ENCODE assay signal across 27 cellular contexts in genomic region chr2:62443471-62443870, GRCh38.
A peak's percentile ranks its signal among the peaks of the same experiment; 100 is the strongest.
DNase-seq lines count a peak whose midpoint lies in the region; ATAC-seq, FAIRE-seq and TF ChIP-seq lines count a peak whose summit lies in the region.
"Had no signal": no experiment of that assay in that cellular context is flagged by ENCODE, and none has a peak within 500 bp of the region (broad histone marks: within the 10 kb centered on the region; RNA-seq: fewer than 3 reads in every experiment).

No MANE protein-coding gene starts in this region.

- no peak overlapping the region for H3K23ac ChIP-seq in H1 (ENCODE audit: insufficient read length)

- H3K9me1 ChIP-seq in K562 (ENCODE audit: control insufficient read depth, insufficient read depth, low read length): no peaks in the 10 kb centered on the region

- no peak overlapping the region for H3K4ac ChIP-seq in H1 (replicated peaks; ENCODE audit: insufficient read length, low read depth, low read length)

- intact Hi-C loops in K562 (cut with micrococcal nuclease) (no loop called here), esophagus squamous epithelium (cut with DNase I) (no loop called here)

- H4K20me1 ChIP-seq in K562 (replicated peaks; ENCODE audit: control insufficient read depth, insufficient read depth, low read length): no peaks in the 10 kb centered on the region; the same call in 1 of the 2 replicates
- H4K20me1 ChIP-seq in H1 (replicated peaks in 1 of 2; ENCODE audit: control insufficient read depth in 1 of 2, insufficient read depth in 2 of 2, low read length in 2 of 2): no peaks in the 10 kb centered on the region
- H4K20me1 ChIP-seq: BLaER1 had no signal

- H3K23me2 ChIP-seq in H1 (ENCODE audit: low read depth, low read length): no peaks in the 10 kb centered on the region

- H3K36me3 ChIP-seq in K562 (ENCODE audit: control insufficient read depth, insufficient read depth, low read length) (no peaks in the 10 kb centered on the region), H1 (ENCODE audit: control insufficient read depth in 2 of 4, insufficient read depth in 4 of 4, low read length in 3 of 4) (no peaks in the 10 kb centered on the region), esophagus squamous epithelium (no peaks in the 10 kb centered on the region), suprapubic skin (no peaks in the 10 kb centered on the region)
- H3K36me3 ChIP-seq: BE2C, BLaER1 had no signal

- peaks cover 0 to 27% of the 10 kb centered on the region in 2 experiments; a peak in 3 of 5 replicates for H3K27me3 ChIP-seq in K562 (ENCODE audit: control insufficient read depth in 2 of 2, insufficient read depth in 2 of 2, low read length in 2 of 2)
- H3K27me3 ChIP-seq in H1 (replicated peaks in 1 of 4; ENCODE audit: control insufficient read depth in 3 of 4, extremely low read depth in 1 of 4, insufficient read depth in 3 of 4, low read length in 3 of 4): no peaks in the 10 kb centered on the region
- no peaks in the 10 kb centered on the region for H3K27me3 ChIP-seq in esophagus squamous epithelium
- no peaks in the 10 kb centered on the region for H3K27me3 ChIP-seq in suprapubic skin
- H3K27me3 ChIP-seq: BE2C, BLaER1 had no signal

- POLR2A ChIA-PET in K562 (lab: Yijun Ruan, JAX) (interaction anchor here (0.6 to 1.5 kb wide), 2 partner anchors 9 to 819 kb away, joined by 3 to 5 read pairs; no protein-coding TSS in a partner anchor), H1 (lab: Charles Lee; ENCODE audit: partially characterized antibody) (interaction anchor here (1.9 kb wide), 1 partner anchor 10 kb away, joined by 5 read pairs; no protein-coding TSS in a partner anchor)

- no peaks in the 10 kb centered on the region for H3K79me1 ChIP-seq in H1 (ENCODE audit: low read depth, low read length)

- no peak for TF ChIP-seq POLR2A in K562 (conservative IDR thresholded peaks at IDR 0.05)
- no peak for TF ChIP-seq POLR2A in H1 (IDR thresholded peaks at IDR 0.05; ENCODE audit: control extremely low read depth in 1 of 2, low read depth in 2 of 2, low read length in 2 of 2)
- peak in 1 of 4 donors; percentile 9 for TF ChIP-seq POLR2A in esophagus squamous epithelium (IDR thresholded peaks at IDR 0.05)
- TF ChIP-seq POLR2A in suprapubic skin (IDR thresholded peaks at IDR 0.05): no peak

- TF ChIP-seq CTCF in K562 (IDR thresholded peaks at IDR 0.05 in 2 of 3, conservative IDR thresholded peaks at IDR 0.05 in 1 of 3; ENCODE audit: insufficient read depth in 2 of 3, low read depth in 1 of 3, low read length in 3 of 3) (no peak), H1 (IDR thresholded peaks at IDR 0.05; ENCODE audit: control extremely low read depth in 1 of 3, insufficient read depth in 1 of 3, low read depth in 1 of 3, low read length in 3 of 3) (no peak), esophagus squamous epithelium (IDR thresholded peaks at IDR 0.05) (no peak), suprapubic skin (IDR thresholded peaks at IDR 0.05) (no peak)

- H3K18ac ChIP-seq in H1 (ENCODE audit: extremely low read depth, low read length): no peak overlapping the region

- H3K14ac ChIP-seq in H1 (ENCODE audit: insufficient read length): no peak overlapping the region

- H3K27ac ChIP-seq in K562 (ENCODE audit: extremely low read depth, low read depth, low read length) (no peak overlapping the region), H1 (ENCODE audit: low read depth, low read length) (no peak overlapping the region), esophagus squamous epithelium (peak overlapping the region in 2 of 4 donors; percentile 61 to 78), suprapubic skin (peak overlapping the region; percentile 32)
- H3K27ac ChIP-seq: BLaER1 had no signal

- CTCF ChIA-PET in K562 (lab: Yijun Ruan, JAX; ENCODE audit: low intra/inter-chr PET ratio): no interaction called here
- CTCF ChIA-PET in H1 (lab: Charles Lee; ENCODE audit: partially characterized antibody): interaction anchor here (0.8 to 2.5 kb wide), 15 partner anchors 10 to 514 kb away, joined by 3 to 8 read pairs (median 4); no protein-coding TSS in a partner anchor

- H3K4me3 ChIP-seq in K562 (no peak overlapping the region), H1 (ENCODE audit: extremely low read depth in 1 of 4, insufficient read depth in 2 of 4, low read depth in 3 of 4, low read length in 4 of 4) (no peak overlapping the region), esophagus squamous epithelium (peak overlapping the region; percentile 3 to 35 (median 28)), suprapubic skin (peak overlapping the region; percentile 34)
- H3K4me3 ChIP-seq: BLaER1, GM12878 had no signal

- TF ChIP-seq EP300 in K562 (IDR thresholded peaks at IDR 0.05; ENCODE audit: low read length): no peak
- TF ChIP-seq EP300 in H1 (IDR thresholded peaks at IDR 0.05; ENCODE audit: borderline replicate concordance in 1 of 2, low read depth in 2 of 2, low read length in 2 of 2): no peak
- no peak for TF ChIP-seq EP300 in suprapubic skin (IDR thresholded peaks at IDR 0.05)

- BruUV-seq in K562 (replicated peaks; lab: Mats Ljungman, UMichigan): no TSS peak

- H3K4me1 ChIP-seq in K562 (replicated peaks in 1 of 2; ENCODE audit: control insufficient read depth in 2 of 2, insufficient read depth in 2 of 2, low read length in 2 of 2) (no peaks in the 10 kb centered on the region; a peak in 1 of 5 replicates), H1 (replicated peaks in 1 of 4; ENCODE audit: control insufficient read depth in 3 of 4, insufficient read depth in 4 of 4, low read length in 3 of 4) (no peaks in the 10 kb centered on the region), esophagus squamous epithelium (peaks cover 0 to 51% (median 4%) of the 10 kb centered on the region in 3 donors), suprapubic skin (peaks cover 13% of the 10 kb centered on the region)
- H3K4me1 ChIP-seq: BE2C, BLaER1 had no signal

- no peak overlapping the region for H2AK5ac ChIP-seq in H1 (ENCODE audit: low read depth, low read length)

- peak overlapping the region; percentile 9; the same call in 1 of the 2 replicates for H4K8ac ChIP-seq in H1 (ENCODE audit: extremely low read depth, insufficient read depth, low read length)

- H2BK120ac ChIP-seq in H1 (replicated peaks; ENCODE audit: low read depth, low read length): no peak overlapping the region

- no peak overlapping the region for H3K56ac ChIP-seq in H1 (replicated peaks; ENCODE audit: insufficient read length, low read depth, low read length)

- no peak overlapping the region; the same call in 1 of the 2 replicates for H2BK20ac ChIP-seq in H1 (ENCODE audit: low read length)

- TF ChIP-seq RAD21 in K562 (CRISPR knock-in tag; conservative IDR thresholded peaks at IDR 0.05 in 1 of 2, IDR thresholded peaks at IDR 0.05 in 1 of 2) (no peak), H1 (IDR thresholded peaks at IDR 0.05 in 1 of 2, conservative IDR thresholded peaks at IDR 0.05 in 1 of 2; ENCODE audit: low read depth in 2 of 2, low read length in 2 of 2) (no peak)

- H3K9ac ChIP-seq in K562 (ENCODE audit: insufficient read depth in 1 of 2, low read depth in 2 of 2, low read length in 2 of 2) (no peak overlapping the region), H1 (replicated peaks in 1 of 4; ENCODE audit: extremely low read depth in 1 of 4, low read depth in 3 of 4, low read length in 3 of 4) (no peak overlapping the region)
- H3K9ac ChIP-seq: BLaER1 had no signal

- H2BK12ac ChIP-seq in H1 (ENCODE audit: low read depth, low read length): no peak overlapping the region

- no peak overlapping the region for H4K5ac ChIP-seq in H1 (ENCODE audit: insufficient read length, low read depth, low read length)

- H2AFZ ChIP-seq in K562 (ENCODE audit: low read depth, low read length) (peak overlapping the region; percentile 61; the same call in 1 of the 2 replicates), H1 (ENCODE audit: low read length) (no peak overlapping the region)

- H4K91ac ChIP-seq in H1 (replicated peaks; ENCODE audit: insufficient read length, low read length): no peak overlapping the region

- H2BK5ac ChIP-seq in H1 (ENCODE audit: low read depth, low read length): no peak overlapping the region

- 11% methylated on average over 4 of the region's 4 CpGs for whole genome bisulfite sequencing in K562 (ENCODE audit: insufficient coverage, low coverage, missing lambda C conversion rate)
- WGBS in H1 (ENCODE audit: extremely low coverage in 1 of 2, insufficient coverage in 1 of 2, insufficient read length in 1 of 2, insufficient replicate concordance in 2 of 2, low coverage in 1 of 2, low lambda C conversion rate in 2 of 2, missing lambda C conversion rate in 1 of 2), 2 experiments: 91% methylated on average over 4 of the region's 4 CpGs; no CpG with 5 or more reads in 1 of the 2 experiments
- WGBS in esophagus squamous epithelium, 2 donors: 60 to 80% methylated on average over 1 of the region's 4 CpGs
- 58% methylated on average over 4 of the region's 4 CpGs for WGBS in suprapubic skin

- H3K79me2 ChIP-seq in K562 (ENCODE audit: control insufficient read depth, insufficient read depth, low read length): no peaks in the 10 kb centered on the region
- H3K79me2 ChIP-seq in H1 (ENCODE audit: control insufficient read depth in 1 of 2, insufficient read depth in 2 of 2, low read length in 2 of 2): no peaks in the 10 kb centered on the region

- no peak; the same call in 2 of the 3 replicates for ATAC-seq in K562
- ATAC-seq in HG02610 (IDR thresholded peaks at IDR 0.05; ENCODE audit: unreplicated experiment): no peak

- H2BK15ac ChIP-seq in H1 (ENCODE audit: low read length): no peak overlapping the region

- DNase-seq in K562 (ENCODE audit: extremely low read depth in 1 of 4, low spot score in 3 of 4) (no peak), H1 (ENCODE audit: low read depth in 1 of 2, low spot score in 2 of 2) (no peak), esophagus squamous epithelium (lab: John Stamatoyannopoulos, UW) (no peak), suprapubic skin (ENCODE audit: low spot score in 2 of 2) (no peak), iPS-NIHi11 (ENCODE audit: low spot score) (no peak), NCI-H510A treated with DMSO at 0.1 percent for 48 hours (lab: John Stamatoyannopoulos, UW) (no peak)
- DNase-seq in stimulated activated CD4-positive, alpha-beta T cell treated with anti-CD3 and anti-CD28 coated beads, Interleukin-2, amount 100 ng/mL, for 24 hours: no peak
- DNase-seq: 8988T; ACHN; BE2C; C1 segment of cervical spinal cord; CD4-positive, alpha-beta memory T cell; CD4-positive, CD25-positive, alpha-beta regulatory T cell; CD8-positive, alpha-beta memory T cell; COR-L47; DMS 273 treated with DMSO at 0.1 percent for 48 hours; DMS153; DMS79; DND-41; EL; GDM1 had no signal

- in situ Hi-C loops in K562 (cut with MboI): no loop called here

- H3K9me3 ChIP-seq in K562 (replicated peaks; ENCODE audit: control insufficient read depth, insufficient read depth, low read depth, low read length): no peaks in the 10 kb centered on the region
- H3K9me3 ChIP-seq in H1 (ENCODE audit: insufficient read depth in 2 of 2, low read depth in 1 of 2, low read length in 1 of 2): no peaks in the 10 kb centered on the region
- H3K9me3 ChIP-seq in esophagus squamous epithelium: no peaks in the 10 kb centered on the region
- H3K9me3 ChIP-seq in suprapubic skin: no peaks in the 10 kb centered on the region
- H3K9me3 ChIP-seq: BE2C, BLaER1 had no signal

- H3K4me2 ChIP-seq in K562 (ENCODE audit: insufficient read depth, low read length): no peak overlapping the region
- no peak overlapping the region for H3K4me2 ChIP-seq in H1 (ENCODE audit: insufficient read depth in 1 of 2, low read depth in 2 of 2, low read length in 2 of 2)
- H3K4me2 ChIP-seq: BLaER1 had no signal

- FAIRE-seq in K562 (lab: Jason Lieb, UNC): no peak
- no peak for FAIRE-seq in H1 (lab: Jason Lieb, UNC)
- FAIRE-seq: A204.1, GM12878, GM12892, GM18507 had no signal

Comparison
In these comparisons a context has a peak if more than half of its experiments do, and no peak if none do; other contexts are left out.
1. H3K4me3 ChIP-seq: peak in esophagus squamous epithelium (4 of 4) and suprapubic skin (single experiment); none in K562 (single experiment) and H1 (0 of 4).